ENCODE assay signal across 12 cellular contexts in the genomic region with DNA sequence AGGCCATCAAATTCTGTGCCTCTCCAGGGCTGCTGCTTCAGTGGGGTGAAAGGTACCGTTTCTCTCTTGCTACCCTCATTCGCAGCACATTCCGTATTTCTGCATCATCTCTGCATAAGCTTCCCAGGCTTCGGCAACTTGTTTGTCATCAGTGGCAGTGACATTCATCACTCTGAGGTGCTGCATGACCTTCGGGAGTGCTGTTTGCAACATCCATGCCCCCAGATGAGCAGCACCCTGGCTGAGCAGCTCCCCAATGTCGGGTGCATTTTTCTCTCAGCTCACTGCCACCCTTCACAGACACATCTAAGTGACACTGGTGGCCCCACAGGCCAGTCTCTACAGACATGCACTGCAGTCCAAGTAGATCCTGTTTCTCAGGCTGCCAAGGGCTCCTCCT. TPM values are rescaled to one million over a fixed set of nuclear protein-coding genes. Genes with fewer than 3 reads are reported as not detected.
A peak's percentile ranks its signal among the peaks of the same experiment; 100 is the strongest.
DNase-seq lines count a peak whose midpoint lies in the region; ATAC-seq, FAIRE-seq and TF ChIP-seq lines count a peak whose summit lies in the region.
"Had no signal": no experiment of that assay in that cellular context is flagged by ENCODE, and none has a peak within 500 bp of the region (broad histone marks: within the 10 kb centered on the region; RNA-seq: fewer than 3 reads in every experiment).

No MANE protein-coding gene starts in this region.

- H3K4me1 Mint-ChIP-seq in CD8-positive, alpha-beta memory T cell, result peaks cover 76 to 80% (median 76%) of the 10 kb centered on the region in 3 donors

- peaks cover 81% of the 10 kb centered on the region for H3K79me2 ChIP-seq in PC-9 (ENCODE audit: low read depth)

- H3K4me2 ChIP-seq in PC-9, result peak overlapping the region; percentile 93; the same call in 1 of the 2 replicates

- H3K27ac Mint-ChIP-seq in CD8-positive, alpha-beta memory T cell, result peak overlapping the region in 7 of 8 donors; percentile 8 to 92 (median 74)
- H3K27ac Mint-ChIP-seq: activated naive CD8-positive, alpha-beta T cell treated with anti-CD3 and anti-CD28 coated beads, Interleukin-2, amount 10 ng/mL, durations not matched to agents 7 days and 5 days had no signal

- H3F3A ChIP-seq in PC-9 (ENCODE audit: insufficient read depth, low read depth), result peaks cover 4% of the 10 kb centered on the region; the same call in 1 of the 2 replicates

- peaks cover 80% of the 10 kb centered on the region for H4K20me1 ChIP-seq in PC-9 (ENCODE audit: insufficient read depth)

- H3K4me1 ChIP-seq in CD8-positive, alpha-beta memory T cell (ENCODE audit: insufficient read depth, low read length), result peaks cover 77% of the 10 kb centered on the region
- H3K4me1 ChIP-seq in PC-9 (replicated peaks; ENCODE audit: insufficient read depth) (peaks cover 28% of the 10 kb centered on the region), psoas muscle (peaks cover 70% of the 10 kb centered on the region)

- TF ChIP-seq CTCF in PC-9 (conservative IDR thresholded peaks at IDR 0.05) (no peak), fibroblast of mammary gland (conservative IDR thresholded peaks at IDR 0.05; ENCODE audit: control insufficient read depth, insufficient read depth, low read depth, low read length) (no peak), psoas muscle (IDR thresholded peaks at IDR 0.05) (no peak), D721Med (IDR thresholded peaks at IDR 0.05; ENCODE audit: insufficient read depth, missing control alignments) (no peak), GM20000 (IDR thresholded peaks at IDR 0.05; ENCODE audit: extremely low read depth, missing control alignments) (no peak)

- peaks cover 0 to 40% (median 5%) of the 10 kb centered on the region in 3 donors for H3K36me3 Mint-ChIP-seq in CD8-positive, alpha-beta memory T cell

- intact Hi-C loops in PC-9 (cut with micrococcal nuclease; ENCODE audit: unreplicated experiment), result loop anchor here (5.0 kb wide), 1 partner anchor 94 kb away; no protein-coding TSS in a partner anchor
- intact Hi-C loops in psoas muscle (cut with DNase I), result loop anchor here in 1 of 2 donors (5.0 to 10.0 kb wide), 3 partner anchors 49 to 352 kb away; no protein-coding TSS in a partner anchor

- POLR2A ChIA-PET in CD8-positive, alpha-beta memory T cell (lab: Charles Lee), result no interaction called here
- POLR2A ChIA-PET in PC-9 (lab: Charles Lee; ENCODE audit: unreplicated experiment), result interaction anchor here (0.5 kb wide), 1 partner anchor 15 kb away, joined by 5 read pairs; no protein-coding TSS in a partner anchor

- DNase-seq in CD8-positive, alpha-beta memory T cell, result no peak
- DNase-seq in PC-9 (no peak), fibroblast of mammary gland (ENCODE audit: low read depth) (peak; percentile 76), psoas muscle (no peak), cerebellum (ENCODE audit: low spot score) (no peak), D721Med (ENCODE audit: insufficient read length, low spot score) (no peak), GM20000 (ENCODE audit: low spot score) (no peak)
- DNase-seq: activated CD4-positive, alpha-beta T cell treated with anti-CD3 and anti-CD28 coated beads for 48 hours; activated naive CD8-positive, alpha-beta T cell treated with anti-CD3 and anti-CD28 coated beads, Interleukin-2, amount 10 ng/mL, durations not matched to agents 7 days and 5 days; GOT3; SHP77 treated with DMSO at 0.1 percent for 48 hours had no signal

- H3K27me3 ChIP-seq in CD8-positive, alpha-beta memory T cell (ENCODE audit: insufficient read depth, low read length, poor library complexity, severe bottlenecking), result no peaks in the 10 kb centered on the region
- H3K27me3 ChIP-seq in PC-9 (ENCODE audit: insufficient read depth, low read depth) (no peaks in the 10 kb centered on the region), psoas muscle (ENCODE audit: insufficient read depth in 3 of 3, low read length in 2 of 3) (no peaks in the 10 kb centered on the region)

- H3K9me3 ChIP-seq in CD8-positive, alpha-beta memory T cell (ENCODE audit: low read length), result no peaks in the 10 kb centered on the region
- H3K9me3 ChIP-seq in PC-9 (ENCODE audit: insufficient read depth, low read depth) (no peaks in the 10 kb centered on the region), psoas muscle (no peaks in the 10 kb centered on the region)

- no peak overlapping the region for H3K27ac ChIP-seq in CD8-positive, alpha-beta memory T cell (ENCODE audit: low read depth, low read length)
- H3K27ac ChIP-seq in PC-9, result no peak overlapping the region
- H3K27ac ChIP-seq in psoas muscle, result no peak overlapping the region

- no peaks in the 10 kb centered on the region for H3K9me2 ChIP-seq in PC-9 (ENCODE audit: insufficient read depth)

- peak overlapping the region; percentile 51 to 97 (median 89) for H3K4me3 Mint-ChIP-seq in CD8-positive, alpha-beta memory T cell
- H3K4me3 Mint-ChIP-seq: activated naive CD8-positive, alpha-beta T cell treated with anti-CD3 and anti-CD28 coated beads, Interleukin-2, amount 10 ng/mL, durations not matched to agents 7 days and 5 days had no signal

- H2AFZ ChIP-seq in PC-9, result no peak overlapping the region

- no peak overlapping the region for H3K4me3 ChIP-seq in CD8-positive, alpha-beta memory T cell (ENCODE audit: low read length)
- no peak overlapping the region for H3K4me3 ChIP-seq in PC-9
- H3K4me3 ChIP-seq in fibroblast of mammary gland (ENCODE audit: control insufficient read depth, low read depth, low read length), result no peak overlapping the region
- peak overlapping the region; percentile 31 for H3K4me3 ChIP-seq in psoas muscle

- no TSS peak for BruUV-seq in PC-9 (replicated peaks; lab: Mats Ljungman, UMichigan)

- WGBS in psoas muscle, 3 donors, result 27 to 53% (median 32%) methylated on average over 6 of the region's 6 CpGs

- CTCF ChIA-PET in CD8-positive, alpha-beta memory T cell (lab: Charles Lee), result interaction anchor here (0.8 to 1.7 kb wide), 2 partner anchors 10 to 12 kb away, joined by 3 read pairs; no protein-coding TSS in a partner anchor
- CTCF ChIA-PET in PC-9 (lab: Charles Lee), result no interaction called here

- H3K36me3 ChIP-seq in CD8-positive, alpha-beta memory T cell (ENCODE audit: insufficient read depth, low read length), result no peaks in the 10 kb centered on the region
- H3K36me3 ChIP-seq in PC-9 (ENCODE audit: low read depth), result 0 out of 2 replicates have a peak, but pooled peaks cover 4% of the 10 kb centered on the region
- H3K36me3 ChIP-seq in psoas muscle (ENCODE audit: insufficient read depth in 1 of 2, low read depth in 1 of 2), result no peaks in the 10 kb centered on the region

- ATAC-seq in psoas muscle, result peak in 3 of 4 donors; percentile 20 to 33 (median 22)
- no peak for ATAC-seq in HG03460 (IDR thresholded peaks at IDR 0.05; ENCODE audit: unreplicated experiment)

- no peaks in the 10 kb centered on the region for H3K9me3 Mint-ChIP-seq in CD8-positive, alpha-beta memory T cell
- H3K9me3 Mint-ChIP-seq: activated naive CD8-positive, alpha-beta T cell treated with anti-CD3 and anti-CD28 coated beads, Interleukin-2, amount 10 ng/mL, durations not matched to agents 7 days and 5 days had no signal

- H3K27me3 Mint-ChIP-seq in CD8-positive, alpha-beta memory T cell, result peaks cover 0 to 3% of the 10 kb centered on the region in 2 donors

- no peak for FAIRE-seq in D721Med (lab: Jason Lieb, UNC)

RNA-seq across cellular contexts. Expression of gene CREBBP, which starts 3.8 kb away (rescaled TPM):
- 10 to 100 TPM; 48.8 to 51.1 TPM for total RNA-seq in CD8-positive, alpha-beta memory T cell
- 15.5 TPM for polyA plus RNA-seq in CD8-positive, alpha-beta memory T cell
- total RNA-seq in PC-9 (2021), result 70.5 and 74.9 TPM in 2 replicates
- 10 to 100 TPM; 44.1 to 54.9 (median 50.8) TPM for total RNA-seq in psoas muscle
- 10 to 100 TPM in 2 of 3 donors, 1 to 10 TPM in 1; 7.1 to 31.0 (median 10.1) TPM for polyA plus RNA-seq in psoas muscle
- total RNA-seq in cerebellum, result 58.8 TPM
